ENCODE assay signal across 33 cellular contexts in the genomic region with DNA sequence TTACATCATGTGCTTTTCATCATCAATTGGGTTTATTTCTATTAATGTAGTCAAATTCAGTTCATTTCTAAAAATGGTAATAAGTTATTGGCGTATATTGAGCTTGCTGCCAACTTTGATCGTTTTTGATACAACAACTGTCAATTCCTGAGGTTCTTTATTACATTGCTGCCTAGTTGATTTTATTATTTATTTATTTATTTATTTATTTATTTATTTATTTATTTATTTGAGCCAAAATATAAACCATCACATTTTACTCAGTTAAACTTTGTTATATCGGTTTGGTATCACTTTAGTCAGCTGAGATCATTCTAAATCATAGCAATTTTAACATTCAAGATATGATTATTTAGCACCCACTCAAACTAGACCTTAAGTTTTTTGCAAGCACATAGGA.
"Had no signal": no experiment of that assay in that cellular context is flagged by ENCODE, and none has a peak within 500 bp of the region (broad histone marks: within the 10 kb centered on the region; RNA-seq: fewer than 3 reads in every experiment).

No MANE protein-coding gene starts in this region.

- H3K9me3 ChIP-seq: MG63 had no signal

- H3K4me3 ChIP-seq: MG63 had no signal

- DNase-seq: Karpas-422, MG63, MM.1S, MV-4-11, NCI-H1048, NCI-H1092, NCI-H1092 treated with DMSO at 0.1 percent for 48 hours, NCI-H1105, NCI-H1105 treated with DMSO at 0.1 percent for 48 hours, NCI-H1417, NCI-H1417 treated with DMSO at 0.1 percent for 48 hours, NCI-H1436, NCI-H1436 treated with DMSO at 0.1 percent for 48 hours, NCI-H146, NCI-H1694, NCI-H1694 treated with DMSO at 0.1 percent for 48 hours, NCI-H187, NCI-H187 treated with DMSO at 0.1 percent for 48 hours, NCI-H1930, NCI-H2029, NCI-H2029 treated with DMSO at 0.1 percent for 48 hours, NCI-H2081, NCI-H2081 treated with DMSO at 0.1 percent for 48 hours, NCI-H2107, NCI-H2171, NCI-H2171 treated with DMSO at 0.1 percent for 48 hours, NCI-H2227 treated with DMSO at 0.1 percent for 48 hours, NCI-H226, NCI-H345, NCI-H446, NCI-H446 treated with DMSO at 0.1 percent for 48 hours, NCI-H510A, NCI-H510A treated with DMSO at 0.1 percent for 48 hours had no signal

- H3K36me3 ChIP-seq: MG63 had no signal

- H3K27me3 ChIP-seq: MG63 had no signal
